In the genomic region with DNA sequence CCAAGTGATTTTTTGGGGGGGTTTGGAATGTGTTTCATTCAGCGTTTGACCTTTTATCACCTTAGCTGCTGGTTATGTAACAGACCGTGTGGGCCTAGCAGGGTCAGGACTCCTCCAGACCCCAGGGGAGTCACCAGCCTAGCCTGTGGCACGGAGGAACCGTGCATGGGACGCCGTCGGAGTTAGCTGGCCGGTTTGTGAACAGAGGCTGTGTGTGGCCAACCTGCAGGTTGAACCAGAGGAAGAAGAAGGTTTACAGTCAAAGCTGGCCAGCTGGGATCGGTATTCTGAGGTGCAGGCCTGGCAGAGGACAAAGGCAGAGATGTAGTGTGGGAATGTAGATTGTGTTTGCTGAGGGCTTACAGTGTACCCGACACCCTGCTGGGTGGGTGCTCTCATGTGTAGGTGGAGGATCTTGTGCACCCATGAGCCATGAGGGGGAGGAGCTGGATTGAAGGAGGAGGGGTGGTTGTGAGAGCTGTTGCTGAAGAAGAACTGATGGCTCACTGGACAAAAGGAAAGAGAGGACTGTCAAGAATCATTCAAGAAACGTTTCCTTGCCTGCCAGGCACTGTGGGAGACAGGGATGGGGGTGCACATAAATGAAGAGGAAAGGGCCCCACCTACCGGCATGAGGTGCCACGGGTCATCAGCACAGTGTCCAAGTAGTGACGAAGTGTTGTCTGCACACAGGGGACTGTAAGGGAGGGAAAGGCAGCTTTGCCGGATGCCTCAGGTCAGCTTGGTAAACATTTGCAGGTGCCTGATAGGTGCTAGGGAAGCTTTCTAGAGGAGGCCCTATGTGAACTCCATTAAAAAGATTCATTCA, we compare ENCODE assay signal across 13 cellular contexts. TPM values are rescaled to one million over a fixed set of nuclear protein-coding genes. Genes with fewer than 3 reads are reported as not detected.
A peak's percentile ranks its signal among the peaks of the same experiment; 100 is the strongest.
DNase-seq lines count a peak whose midpoint lies in the region; ATAC-seq and TF ChIP-seq lines count a peak whose summit lies in the region.
"Had no signal": no experiment of that assay in that cellular context is flagged by ENCODE, and none has a peak within 500 bp of the region (broad histone marks: within the 10 kb centered on the region; RNA-seq: fewer than 3 reads in every experiment).

No MANE protein-coding gene starts in this region.

- H3K9me3 ChIP-seq in heart left ventricle: no peaks in the 10 kb centered on the region
- no peaks in the 10 kb centered on the region for H3K9me3 ChIP-seq in left ventricle myocardium inferior (replicated peaks)
- no peaks in the 10 kb centered on the region for H3K9me3 ChIP-seq in liver (ENCODE audit: control insufficient read depth in 4 of 4, low read length in 3 of 4)
- H3K9me3 ChIP-seq: BE2C, tibial nerve had no signal

- H3K27ac ChIP-seq in heart left ventricle (no peak overlapping the region), left ventricle myocardium inferior (replicated peaks) (no peak overlapping the region), angular gyrus (ENCODE audit: low read depth, low read length) (peak overlapping the region; percentile 12), liver (ENCODE audit: low read depth in 1 of 2, low read length in 2 of 2) (no peak overlapping the region)

- H3K27me3 ChIP-seq in heart left ventricle (no peaks in the 10 kb centered on the region), left ventricle myocardium inferior (ENCODE audit: low read depth) (no peaks in the 10 kb centered on the region), liver (ENCODE audit: control insufficient read depth in 4 of 4, insufficient read depth in 4 of 4, low read length in 3 of 4) (no peaks in the 10 kb centered on the region)
- H3K27me3 ChIP-seq: BE2C, tibial nerve had no signal

- DNase-seq in heart left ventricle (no peak), left ventricle myocardium inferior (no peak), foreskin melanocyte (no peak)
- DNase-seq: activated effector memory CD4-positive, alpha-beta T cell treated with anti-CD3 and anti-CD28 coated beads, Interleukin-2, amount 50 U/mL, for 16 hours; BE2C; mammary epithelial cell; NCI-H2029 had no signal

- TF ChIP-seq CTCF in heart left ventricle (IDR thresholded peaks at IDR 0.05) (no peak), left ventricle myocardium inferior (IDR thresholded peaks at IDR 0.05; ENCODE audit: borderline replicate concordance) (no peak), liver (IDR thresholded peaks at IDR 0.05; ENCODE audit: low read depth, low read length, missing input control) (no peak)

- peaks cover 0 to 95% (median 72%) of the 10 kb centered on the region in 9 donors for H3K36me3 ChIP-seq in heart left ventricle
- H3K36me3 ChIP-seq in left ventricle myocardium inferior: peaks cover 52% of the 10 kb centered on the region
- peaks cover 5 to 56% (median 33%) of the 10 kb centered on the region in 4 donors for H3K36me3 ChIP-seq in liver (ENCODE audit: control insufficient read depth in 4 of 4, insufficient read depth in 3 of 4, low read depth in 1 of 4, low read length in 3 of 4)

- WGBS in heart left ventricle, 4 donors: 83 to 86% (median 84%) methylated on average over 15 of the region's 15 CpGs
- WGBS in liver: 74% methylated on average over 15 of the region's 15 CpGs

- no peak overlapping the region for H3K4me3 ChIP-seq in heart left ventricle
- no peak overlapping the region for H3K4me3 ChIP-seq in left ventricle myocardium inferior
- no peak overlapping the region for H3K4me3 ChIP-seq in liver (ENCODE audit: low read depth in 1 of 3, low read length in 3 of 3)
- H3K4me3 ChIP-seq: tibial nerve had no signal

- intact Hi-C loops in heart left ventricle (cut with DNase I): no loop called here
- intact Hi-C loops in left ventricle myocardium inferior (cut with micrococcal nuclease): no loop called here

- no peak for TF ChIP-seq POLR2A in heart left ventricle (IDR thresholded peaks at IDR 0.05)

- no peak overlapping the region for H3K9ac ChIP-seq in liver (ENCODE audit: low read depth in 1 of 2, low read length in 2 of 2)

- ATAC-seq in heart left ventricle (peak in 3 of 4 donors; percentile 31 to 45 (median 41)), GM19023 (IDR thresholded peaks at IDR 0.05; ENCODE audit: unreplicated experiment) (no peak), HG03095 (IDR thresholded peaks at IDR 0.05; ENCODE audit: unreplicated experiment) (no peak), HG03039 (IDR thresholded peaks at IDR 0.05; ENCODE audit: unreplicated experiment) (no peak)

- H3K4me1 ChIP-seq in heart left ventricle: no peaks in the 10 kb centered on the region
- H3K4me1 ChIP-seq in left ventricle myocardium inferior: peaks cover 3% of the 10 kb centered on the region
- H3K4me1 ChIP-seq in liver (ENCODE audit: control insufficient read depth in 4 of 4, insufficient read depth in 4 of 4, low read length in 3 of 4): no peaks in the 10 kb centered on the region
- H3K4me1 ChIP-seq: BE2C had no signal

- TF ChIP-seq RAD21 in liver (IDR thresholded peaks at IDR 0.05): peak; percentile 13 to 42

TF ChIP-seq in liver, 16 proteins besides CTCF, POLR2A, EP300 and RAD21:
- TF ChIP-seq RXRA (IDR thresholded peaks at IDR 0.05): no peak
- TF ChIP-seq, protein P1, sequence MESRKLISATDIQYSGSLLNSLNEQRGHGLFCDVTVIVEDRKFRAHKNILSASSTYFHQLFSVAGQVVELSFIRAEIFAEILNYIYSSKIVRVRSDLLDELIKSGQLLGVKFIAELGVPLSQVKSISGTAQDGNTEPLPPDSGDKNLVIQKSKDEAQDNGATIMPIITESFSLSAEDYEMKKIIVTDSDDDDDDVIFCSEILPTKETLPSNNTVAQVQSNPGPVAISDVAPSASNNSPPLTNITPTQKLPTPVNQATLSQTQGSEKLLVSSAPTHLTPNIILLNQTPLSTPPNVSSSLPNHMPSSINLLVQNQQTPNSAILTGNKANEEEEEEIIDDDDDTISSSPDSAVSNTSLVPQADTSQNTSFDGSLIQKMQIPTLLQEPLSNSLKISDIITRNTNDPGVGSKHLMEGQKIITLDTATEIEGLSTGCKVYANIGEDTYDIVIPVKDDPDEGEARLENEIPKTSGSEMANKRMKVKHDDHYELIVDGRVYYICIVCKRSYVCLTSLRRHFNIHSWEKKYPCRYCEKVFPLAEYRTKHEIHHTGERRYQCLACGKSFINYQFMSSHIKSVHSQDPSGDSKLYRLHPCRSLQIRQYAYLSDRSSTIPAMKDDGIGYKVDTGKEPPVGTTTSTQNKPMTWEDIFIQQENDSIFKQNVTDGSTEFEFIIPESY (IDR thresholded peaks at IDR 0.05): no peak
- no peak for TF ChIP-seq JUND (IDR thresholded peaks at IDR 0.05)
- TF ChIP-seq, protein P2, sequence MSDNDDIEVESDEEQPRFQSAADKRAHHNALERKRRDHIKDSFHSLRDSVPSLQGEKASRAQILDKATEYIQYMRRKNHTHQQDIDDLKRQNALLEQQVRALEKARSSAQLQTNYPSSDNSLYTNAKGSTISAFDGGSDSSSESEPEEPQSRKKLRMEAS (IDR thresholded peaks at IDR 0.05): no peak
- TF ChIP-seq, protein P3, sequence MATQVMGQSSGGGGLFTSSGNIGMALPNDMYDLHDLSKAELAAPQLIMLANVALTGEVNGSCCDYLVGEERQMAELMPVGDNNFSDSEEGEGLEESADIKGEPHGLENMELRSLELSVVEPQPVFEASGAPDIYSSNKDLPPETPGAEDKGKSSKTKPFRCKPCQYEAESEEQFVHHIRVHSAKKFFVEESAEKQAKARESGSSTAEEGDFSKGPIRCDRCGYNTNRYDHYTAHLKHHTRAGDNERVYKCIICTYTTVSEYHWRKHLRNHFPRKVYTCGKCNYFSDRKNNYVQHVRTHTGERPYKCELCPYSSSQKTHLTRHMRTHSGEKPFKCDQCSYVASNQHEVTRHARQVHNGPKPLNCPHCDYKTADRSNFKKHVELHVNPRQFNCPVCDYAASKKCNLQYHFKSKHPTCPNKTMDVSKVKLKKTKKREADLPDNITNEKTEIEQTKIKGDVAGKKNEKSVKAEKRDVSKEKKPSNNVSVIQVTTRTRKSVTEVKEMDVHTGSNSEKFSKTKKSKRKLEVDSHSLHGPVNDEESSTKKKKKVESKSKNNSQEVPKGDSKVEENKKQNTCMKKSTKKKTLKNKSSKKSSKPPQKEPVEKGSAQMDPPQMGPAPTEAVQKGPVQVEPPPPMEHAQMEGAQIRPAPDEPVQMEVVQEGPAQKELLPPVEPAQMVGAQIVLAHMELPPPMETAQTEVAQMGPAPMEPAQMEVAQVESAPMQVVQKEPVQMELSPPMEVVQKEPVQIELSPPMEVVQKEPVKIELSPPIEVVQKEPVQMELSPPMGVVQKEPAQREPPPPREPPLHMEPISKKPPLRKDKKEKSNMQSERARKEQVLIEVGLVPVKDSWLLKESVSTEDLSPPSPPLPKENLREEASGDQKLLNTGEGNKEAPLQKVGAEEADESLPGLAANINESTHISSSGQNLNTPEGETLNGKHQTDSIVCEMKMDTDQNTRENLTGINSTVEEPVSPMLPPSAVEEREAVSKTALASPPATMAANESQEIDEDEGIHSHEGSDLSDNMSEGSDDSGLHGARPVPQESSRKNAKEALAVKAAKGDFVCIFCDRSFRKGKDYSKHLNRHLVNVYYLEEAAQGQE (IDR thresholded peaks at IDR 0.05): no peak
- no peak for TF ChIP-seq TAF1 (conservative IDR thresholded peaks at IDR 0.05)
- no peak for TF ChIP-seq HNF4A (conservative IDR thresholded peaks at IDR 0.05)
- TF ChIP-seq FOXA1 (IDR thresholded peaks at IDR 0.05): no peak
- no peak for TF ChIP-seq SP1 (IDR thresholded peaks at IDR 0.05)
- TF ChIP-seq GABPA (IDR thresholded peaks at IDR 0.05 in 1 of 2, conservative IDR thresholded peaks at IDR 0.05 in 1 of 2): no peak
- TF ChIP-seq YY1 (IDR thresholded peaks at IDR 0.05): no peak
- TF ChIP-seq, protein P4, sequence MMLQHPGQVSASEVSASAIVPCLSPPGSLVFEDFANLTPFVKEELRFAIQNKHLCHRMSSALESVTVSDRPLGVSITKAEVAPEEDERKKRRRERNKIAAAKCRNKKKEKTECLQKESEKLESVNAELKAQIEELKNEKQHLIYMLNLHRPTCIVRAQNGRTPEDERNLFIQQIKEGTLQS (IDR thresholded peaks at IDR 0.05): no peak
- TF ChIP-seq HNF4G (IDR thresholded peaks at IDR 0.05): no peak
- no peak for TF ChIP-seq FOXA2 (IDR thresholded peaks at IDR 0.05)
- no peak for TF ChIP-seq NR2F2 (IDR thresholded peaks at IDR 0.05)
- no peak for TF ChIP-seq EGR1 (IDR thresholded peaks at IDR 0.05; ENCODE audit: low read depth in 2 of 2)

RNA-seq across cellular contexts. Expression of gene PWP2, which starts 40.0 kb away (rescaled TPM):
- total RNA-seq in heart left ventricle (10 to 100 TPM in 1 of 9 donors, 1 to 10 TPM in 6, under 1 TPM in 1, not detected in 1; 0.70 to 10.2 (median 5.0) TPM), left ventricle myocardium inferior (7.4 TPM), liver (1 to 10 TPM; 4.6 to 8.4 TPM)
- polyA plus RNA-seq in heart left ventricle (1 to 10 TPM; 1.1 to 6.0 TPM), liver (under 1 TPM; 0.66 to 0.85 TPM)

RNA-seq across cellular contexts. Expression of gene TRAPPC10, which starts 55.1 kb away (rescaled TPM):
- total RNA-seq in heart left ventricle: 10 to 100 TPM; 14.6 to 32.0 (median 22.5) TPM
- 10 to 100 TPM in 1 of 2 donors, 1 to 10 TPM in 1; 5.6 to 12.0 TPM for polyA plus RNA-seq in heart left ventricle
- 21.4 TPM for total RNA-seq in left ventricle myocardium inferior
- 10 to 100 TPM; 16.6 to 24.9 TPM for total RNA-seq in liver
- polyA plus RNA-seq in liver: 1 to 10 TPM; 4.9 to 7.2 TPM

Comparison
In these comparisons a context has a peak if more than half of its experiments do, and no peak if none do; other contexts are left out.
1. ATAC-seq: peak in heart left ventricle (3 of 4); none in GM19023 (single experiment), HG03095 (single experiment) and HG03039 (single experiment).